15 cellular contexts compared by ENCODE assay signal in the genomic region with DNA sequence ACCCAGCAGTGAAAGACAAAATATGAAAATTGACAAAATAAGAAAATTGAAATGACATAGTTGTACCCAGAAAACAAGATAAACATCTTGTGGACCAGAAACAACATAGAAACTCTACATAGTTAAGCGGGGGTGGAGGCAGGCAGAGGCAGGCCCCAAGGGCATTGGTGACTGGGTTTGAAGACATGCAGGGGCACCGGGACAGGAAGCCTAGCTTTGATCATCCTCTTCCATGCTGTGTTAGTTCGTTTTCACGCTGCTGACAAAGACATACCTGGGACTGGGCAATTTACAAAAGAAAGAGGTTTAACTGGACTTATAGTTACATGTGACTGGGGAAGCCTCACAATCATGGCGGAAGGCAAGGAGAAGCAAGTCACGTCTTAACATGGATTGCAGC. TPM values are rescaled to one million over a fixed set of nuclear protein-coding genes. Genes with fewer than 3 reads are reported as not detected.
DNase-seq lines count a peak whose midpoint lies in the region; ATAC-seq and TF ChIP-seq lines count a peak whose summit lies in the region.
"Had no signal": no experiment of that assay in that cellular context is flagged by ENCODE, and none has a peak within 500 bp of the region (broad histone marks: within the 10 kb centered on the region; RNA-seq: fewer than 3 reads in every experiment).

No MANE protein-coding gene starts in this region.

- peaks cover 17 to 55% (median 49%) of the 10 kb centered on the region in 4 donors for H3K4me1 Mint-ChIP-seq in naive thymus-derived CD8-positive, alpha-beta T cell

- no peaks in the 10 kb centered on the region for H3K27me3 Mint-ChIP-seq in naive thymus-derived CD8-positive, alpha-beta T cell

- intact Hi-C loops in mammary epithelial cell (cut with micrococcal nuclease) (loop anchor here (1.0 to 10.0 kb wide), 2 partner anchors 50 to 390 kb away; a partner anchor contains a TSS), left cardiac atrium (cut with DNase I) (no loop called here)

- H3K27ac ChIP-seq in mammary epithelial cell (ENCODE audit: insufficient read depth, low read depth, low read length), result peak overlapping the region; percentile 100
- H3K27ac ChIP-seq: transverse colon had no signal

- no peak overlapping the region for H2AFZ ChIP-seq in mammary epithelial cell (ENCODE audit: low read depth, low read length)

- H3K36me3 ChIP-seq in mammary epithelial cell (ENCODE audit: insufficient read depth, low read length), result peaks cover 15% of the 10 kb centered on the region
- H3K36me3 ChIP-seq: BE2C, transverse colon had no signal

- no peaks in the 10 kb centered on the region for H3K9me3 Mint-ChIP-seq in naive thymus-derived CD8-positive, alpha-beta T cell

- H3K9ac ChIP-seq in mammary epithelial cell (ENCODE audit: insufficient read depth, low read length), result peak overlapping the region; percentile 98

- no peaks in the 10 kb centered on the region for H4K20me1 ChIP-seq in mammary epithelial cell (ENCODE audit: insufficient read depth, low read length)

- H3K79me2 ChIP-seq in mammary epithelial cell (ENCODE audit: insufficient read depth, low read length), result no peaks in the 10 kb centered on the region

- H3K4me2 ChIP-seq in mammary epithelial cell (ENCODE audit: insufficient read depth, low read depth, low read length), result peak overlapping the region; percentile 58

- H3K4me3 Mint-ChIP-seq in naive thymus-derived CD8-positive, alpha-beta T cell, result peak overlapping the region in 3 of 10 donors; percentile 20 to 52 (median 23)

- peak overlapping the region in 9 of 10 donors; percentile 2 to 86 (median 45) for H3K27ac Mint-ChIP-seq in naive thymus-derived CD8-positive, alpha-beta T cell

- POLR2A ChIA-PET in naive thymus-derived CD8-positive, alpha-beta T cell (lab: Charles Lee), result no interaction called here

- no peaks in the 10 kb centered on the region for H3K27me3 ChIP-seq in mammary epithelial cell (ENCODE audit: insufficient read depth, low read length)
- H3K27me3 ChIP-seq: BE2C, transverse colon had no signal

- CTCF ChIA-PET in mammary epithelial cell (lab: Charles Lee; ENCODE audit: low non-redundant PET), result interaction anchor here (0.8 kb wide), 1 partner anchor 49 kb away, joined by 5 read pairs; no protein-coding TSS in a partner anchor

- no TSS peak for BruUV-seq in mammary epithelial cell (replicated peaks; lab: Mats Ljungman, UMichigan)

- peaks cover 70% of the 10 kb centered on the region for H3K4me1 ChIP-seq in mammary epithelial cell (ENCODE audit: insufficient read depth, low read length)
- H3K4me1 ChIP-seq: BE2C had no signal

- DNase-seq in EL (peak; percentile 62), M059J (ENCODE audit: low read depth) (peak; percentile 79), mammary epithelial cell (peak; percentile 87), left cardiac atrium (no peak), NCI-H748 (lab: John Stamatoyannopoulos, UW; ENCODE audit: unreplicated experiment) (no peak)
- no peak for DNase-seq in naive thymus-derived CD8-positive, alpha-beta T cell
- DNase-seq in stimulated activated CD4-positive, alpha-beta T cell treated with anti-CD3 and anti-CD28 coated beads, Interleukin-4, amount 100 ng/mL, for 24 hours, result no peak
- DNase-seq: activated T-cell treated with anti-CD3 and anti-CD28 coated beads for 4 hours, aorta, BE2C, NCI-H1105, NCI-H446 treated with DMSO at 0.1 percent for 48 hours, transverse colon had no signal

- no peak overlapping the region for H3K4me3 ChIP-seq in mammary epithelial cell (replicated peaks in 1 of 3; ENCODE audit: insufficient read depth in 1 of 3, low read depth in 2 of 3, low read length in 3 of 3)
- H3K4me3 ChIP-seq: transverse colon had no signal

- no peak for TF ChIP-seq CTCF in mammary epithelial cell (conservative IDR thresholded peaks at IDR 0.05 in 1 of 2, IDR thresholded peaks at IDR 0.05 in 1 of 2; ENCODE audit: extremely low read depth in 1 of 2, insufficient read depth in 1 of 2, low read depth in 1 of 2, low read length in 2 of 2)

- H3K36me3 Mint-ChIP-seq in naive thymus-derived CD8-positive, alpha-beta T cell, result peaks cover 4 to 76% (median 17%) of the 10 kb centered on the region in 3 donors

- 11% methylated on average over 6 of the region's 6 CpGs for WGBS in mammary epithelial cell (ENCODE audit: low coverage, missing lambda C conversion rate)

- H3K9me3 ChIP-seq in mammary epithelial cell (replicated peaks; ENCODE audit: insufficient read depth, low read length), result no peaks in the 10 kb centered on the region
- H3K9me3 ChIP-seq: BE2C, transverse colon had no signal

- in situ Hi-C loops in mammary epithelial cell (cut with MboI; ENCODE audit: low sequenced_read_pairs in 2 of 2), result no loop called here

- dilution Hi-C loops in mammary epithelial cell (cut with HindIII; ENCODE audit: low sequenced_read_pairs), result loop anchor here (5.0 kb wide), 1 partner anchor 53 kb away; no protein-coding TSS in a partner anchor

- ATAC-seq in naive thymus-derived CD8-positive, alpha-beta T cell, result peak in 1 of 2 donors; percentile 44
- ATAC-seq in left cardiac atrium, result no peak
- no peak for ATAC-seq in HG02981 (IDR thresholded peaks at IDR 0.05; ENCODE audit: unreplicated experiment)
- ATAC-seq: activated CD4-positive, CD25-positive, alpha-beta regulatory T cell treated with anti-CD3 and anti-CD28 coated beads, Interleukin-2, amount 50 U/mL, for 24 hours had no signal

RNA-seq across cellular contexts. Expression of a gene that starts 33.5 kb away (rescaled TPM):
- not detected in 2 replicates for total RNA-seq in M059J (2014; rRNA removed; shearing (Covaris generic))
- total RNA-seq in mammary epithelial cell (under 1 TPM in 1 of 2 donors, not detected in 1; 0.33 TPM), left cardiac atrium (under 1 TPM; 0.13 to 0.27 TPM)
- polyA plus RNA-seq in mammary epithelial cell, result 0.03 TPM
- not detected for polyA minus RNA-seq in mammary epithelial cell
- total RNA-seq in naive thymus-derived CD8-positive, alpha-beta T cell, result 10 to 100 TPM; 48.1 to 52.3 TPM
- 10 to 100 TPM; 66.6 to 98.7 (median 88.3) TPM for polyA plus RNA-seq in naive thymus-derived CD8-positive, alpha-beta T cell
- polyA plus RNA-seq: aorta had no signal

Comparison
In these comparisons a context has a peak if more than half of its experiments do, and no peak if none do; other contexts are left out.
1. DNase-seq: peak in EL (single experiment), M059J (single experiment) and mammary epithelial cell (single experiment); none in naive thymus-derived CD8-positive, alpha-beta T cell (0 of 10), left cardiac atrium (single experiment), NCI-H748 (single experiment) and stimulated activated CD4-positive, alpha-beta T cell treated with anti-CD3 and anti-CD28 coated beads, Interleukin-4, amount 100 ng/mL, for 24 hours (single experiment).
2. RNA of a gene that starts 33.5 kb away (total RNA-seq): 48.1 to 52.3 TPM in naive thymus-derived CD8-positive, alpha-beta T cell; 0.33 TPM in mammary epithelial cell, 0.13 to 0.27 TPM in left cardiac atrium and not detected in M059J; every median in the first group is over 10 times any median in the second.